In the genomic region with DNA sequence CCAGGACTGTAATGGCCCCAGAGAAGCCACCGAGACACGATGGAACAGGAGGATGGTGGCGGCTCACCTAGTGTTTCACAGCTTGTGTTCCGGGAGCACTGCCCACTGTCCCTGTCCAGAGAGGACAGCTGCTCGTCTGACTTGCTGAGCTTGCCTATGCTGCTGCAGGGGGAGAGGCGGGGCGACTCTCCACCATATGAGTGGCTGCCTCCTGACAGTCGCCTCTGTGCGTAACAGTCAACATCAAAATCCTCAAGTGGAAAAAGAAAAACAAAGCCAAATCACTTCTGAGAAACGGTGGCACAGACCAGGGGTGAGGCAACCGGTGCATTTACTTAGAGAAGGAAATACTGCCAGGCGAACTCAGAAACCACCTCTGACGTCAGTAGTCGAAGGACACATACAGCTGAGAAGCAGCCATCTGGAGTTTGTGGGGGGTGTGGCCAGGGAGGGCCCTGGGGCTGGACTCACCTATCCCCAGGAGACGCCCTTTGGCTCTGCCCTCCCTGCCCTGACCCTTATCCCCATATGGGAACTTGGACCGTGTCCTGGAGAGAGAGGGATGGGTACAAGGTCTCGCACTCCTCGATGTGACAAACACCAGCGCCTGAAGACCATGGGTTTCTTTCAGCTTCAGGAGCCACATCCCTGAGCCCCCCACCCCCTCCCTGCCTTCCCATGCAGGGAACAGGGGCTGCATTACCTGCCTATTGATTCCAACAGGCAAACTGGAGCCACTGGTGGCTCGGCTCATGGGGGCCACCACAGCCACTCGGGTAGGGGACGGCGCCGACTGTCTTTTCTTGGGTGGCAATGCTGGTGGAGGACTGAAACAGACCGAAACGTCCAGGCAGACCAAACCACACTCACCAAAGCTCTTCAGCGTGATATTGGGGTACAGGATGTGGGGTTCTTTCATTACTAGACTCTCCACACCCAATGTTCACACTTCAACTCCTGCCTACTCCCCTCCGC, we compare ENCODE assay signal across 8 cellular contexts.
DNase-seq lines count a peak whose midpoint lies in the region; ATAC-seq lines count a peak whose summit lies in the region.

No MANE protein-coding gene starts in this region.

- peak overlapping the region in 1 of 4 donors; percentile 48 for H3K4me3 Mint-ChIP-seq in CD4-positive, CD25-positive, alpha-beta regulatory T cell

- H3K36me3 Mint-ChIP-seq in CD4-positive, CD25-positive, alpha-beta regulatory T cell: peaks cover 39% of the 10 kb centered on the region

- H3K9me3 Mint-ChIP-seq in CD4-positive, CD25-positive, alpha-beta regulatory T cell: peaks cover 0 to 1% (median 0%) of the 10 kb centered on the region in 7 donors

- peaks cover 0 to 28% (median 10%) of the 10 kb centered on the region in 4 donors for H3K4me1 Mint-ChIP-seq in CD4-positive, CD25-positive, alpha-beta regulatory T cell

- peak overlapping the region; percentile 72 for H3K27ac ChIP-seq in CD4-positive, CD25-positive, alpha-beta regulatory T cell (ENCODE audit: insufficient read depth, low read length, poor library complexity, severe bottlenecking)

- H3K27me3 Mint-ChIP-seq in CD4-positive, CD25-positive, alpha-beta regulatory T cell: no peaks in the 10 kb centered on the region

- intact Hi-C loops in Right ventricle myocardium superior (cut with DNase I): no loop called here

- no peaks in the 10 kb centered on the region for H3K27me3 ChIP-seq in CD4-positive, CD25-positive, alpha-beta regulatory T cell (ENCODE audit: control insufficient read depth, insufficient read depth, low read length)

- no peaks in the 10 kb centered on the region for H3K9me3 ChIP-seq in CD4-positive, CD25-positive, alpha-beta regulatory T cell (ENCODE audit: control insufficient read depth in 2 of 2, low read length in 2 of 2)

- peaks cover 27% of the 10 kb centered on the region for H3K4me1 ChIP-seq in CD4-positive, CD25-positive, alpha-beta regulatory T cell (ENCODE audit: control insufficient read depth, insufficient read depth, low read length, poor library complexity, severe bottlenecking)

- DNase-seq in CD4-positive, CD25-positive, alpha-beta regulatory T cell: peak; percentile 49 to 85 (median 51)
- peak; percentile 22 for DNase-seq in activated T-cell treated with anti-CD3 and anti-CD28 coated beads for 1 hour (ENCODE audit: low read depth)
- peak; percentile 60 for DNase-seq in Right ventricle myocardium superior
- peak; percentile 18 for DNase-seq in stimulated activated CD8-positive, alpha-beta memory T cell treated with anti-CD3 and anti-CD28 coated beads, Interleukin-12 subunit alpha, Interleukin-12 subunit beta, amount 100 ng/mL, for 1 hour (ENCODE audit: low read depth)
- no peak for DNase-seq in NCI-H748 treated with DMSO at 0.1 percent for 48 hours (lab: John Stamatoyannopoulos, UW)

- H3K27ac Mint-ChIP-seq in CD4-positive, CD25-positive, alpha-beta regulatory T cell: peak overlapping the region; percentile 38 to 88 (median 81)

- H3K4me3 ChIP-seq in CD4-positive, CD25-positive, alpha-beta regulatory T cell (ENCODE audit: low read depth, low read length): no peak overlapping the region

- H3K36me3 ChIP-seq in CD4-positive, CD25-positive, alpha-beta regulatory T cell (ENCODE audit: control insufficient read depth, insufficient read depth, low read length): peaks cover 53% of the 10 kb centered on the region

- peak; percentile 74 to 78 for ATAC-seq in CD4-positive, CD25-positive, alpha-beta regulatory T cell (ENCODE audit: low read depth in 2 of 2)
- ATAC-seq in HG03378 (IDR thresholded peaks at IDR 0.05; ENCODE audit: unreplicated experiment) (peak; percentile 42), Right ventricle myocardium superior (ENCODE audit: poor library complexity) (peak; percentile 42), GM18517 (IDR thresholded peaks at IDR 0.05; ENCODE audit: unreplicated experiment) (no peak), GM21786 (IDR thresholded peaks at IDR 0.05; ENCODE audit: unreplicated experiment) (no peak)

Comparison
In these comparisons a context has a peak if more than half of its experiments do, and no peak if none do; other contexts are left out.
1. ATAC-seq: peak in CD4-positive, CD25-positive, alpha-beta regulatory T cell (2 of 2), HG03378 (single experiment) and Right ventricle myocardium superior (single experiment); none in GM18517 (single experiment) and GM21786 (single experiment).